ENCODE assay signal across 18 cellular contexts in the genomic region with DNA sequence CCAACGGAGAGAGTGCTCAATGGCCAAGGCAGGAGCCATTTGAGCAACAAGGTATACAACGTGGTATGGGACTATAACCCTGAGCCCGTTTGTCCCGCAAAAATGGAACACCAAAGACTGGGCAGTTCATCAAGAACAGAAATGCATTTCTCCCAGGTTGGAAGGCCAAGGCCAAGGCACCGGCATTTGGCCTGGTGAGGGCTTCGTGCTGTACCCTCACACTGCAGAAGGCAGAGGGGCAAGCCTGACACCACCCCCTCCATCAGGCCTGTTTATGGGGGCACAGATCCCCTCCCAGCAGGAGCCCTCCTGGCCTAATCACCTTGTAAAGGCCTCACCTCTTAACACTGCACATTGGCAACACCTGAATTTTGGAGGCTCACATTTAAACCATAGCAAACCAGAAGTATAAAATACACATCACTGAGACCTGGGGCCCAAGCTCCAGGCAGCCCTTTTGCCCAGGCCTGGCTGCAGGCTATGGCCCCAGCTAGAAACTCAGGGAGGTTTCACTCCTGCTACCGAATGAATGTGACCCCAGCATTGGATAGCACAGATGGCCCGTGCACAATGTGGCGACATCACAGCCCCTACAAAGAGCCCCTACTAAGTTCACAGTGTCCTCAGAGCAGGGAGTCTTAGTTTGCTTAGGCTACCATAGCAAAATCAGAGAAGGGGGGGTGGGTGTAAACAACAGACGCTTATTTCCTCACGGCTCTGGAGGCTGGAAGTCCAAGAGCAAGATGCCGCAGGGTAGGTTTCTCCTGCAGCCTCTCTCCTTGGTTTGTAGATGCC. TPM values are rescaled to one million over a fixed set of nuclear protein-coding genes. Genes with fewer than 3 reads are reported as not detected.
DNase-seq lines count a peak whose midpoint lies in the region; ATAC-seq and TF ChIP-seq lines count a peak whose summit lies in the region.
"Had no signal": no experiment of that assay in that cellular context is flagged by ENCODE, and none has a peak within 500 bp of the region (broad histone marks: within the 10 kb centered on the region; RNA-seq: fewer than 3 reads in every experiment).

No MANE protein-coding gene starts in this region.

- no peaks in the 10 kb centered on the region for H3K36me3 ChIP-seq in WERI-Rb-1
- H3K36me3 ChIP-seq in spleen: no peaks in the 10 kb centered on the region
- H3K36me3 ChIP-seq: BLaER1 treated with 17β-estradiol and CSF1 and Interleukin-3, amounts not matched to agents 10 nM and 100 nM had no signal

- no peaks in the 10 kb centered on the region for H3K4me1 ChIP-seq in spleen

- intact Hi-C loops in spleen (cut with DNase I; ENCODE audit: low total_unique reads) (no loop called here), MCF 10A (cut with micrococcal nuclease) (no loop called here)

- no peak for ATAC-seq in activated naive CD4-positive, alpha-beta T cell treated with anti-CD3 and anti-CD28 coated beads, Interleukin-2, amount 50 U/mL, for 72 hours
- ATAC-seq: CD8-positive, alpha-beta T cell; GM12878 had no signal

- H3K9me3 ChIP-seq in WERI-Rb-1 (ENCODE audit: severe bottlenecking): peaks cover 15% of the 10 kb centered on the region
- peaks cover 0 to 7% (median 0%) of the 10 kb centered on the region in 8 donors for H3K9me3 ChIP-seq in spleen

- H3K4me3 Mint-ChIP-seq in MCF 10A (ENCODE audit: unreplicated experiment): no peak overlapping the region
- H3K4me3 Mint-ChIP-seq: B cell; CD8-positive, alpha-beta T cell; H9 had no signal

- H3K27ac ChIP-seq in WERI-Rb-1: no peak overlapping the region
- H3K27ac ChIP-seq in spleen: no peak overlapping the region
- H3K27ac ChIP-seq: BLaER1 treated with 17β-estradiol and CSF1 and Interleukin-3, amounts not matched to agents 10 nM and 100 nM; HL-60 had no signal

- no TSS peak for BruUV-seq in MCF 10A (replicated peaks; lab: Mats Ljungman, UMichigan)

- peak; percentile 26 for DNase-seq in activated CD8-positive, alpha-beta memory T cell treated with anti-CD3 and anti-CD28 coated beads for 24 hours
- DNase-seq in activated CD8-positive, alpha-beta memory T cell treated with anti-CD3 and anti-CD28 coated beads, Interleukin-2, amount 50 U/mL, for 4 hours: no peak
- DNase-seq in WERI-Rb-1 (peak; percentile 37), iPS-NIHi7 (ENCODE audit: extremely low spot score) (peak; percentile 1), spleen (peak; percentile 42), superior temporal gyrus (ENCODE audit: extremely low spot score) (no peak), MCF 10A (ENCODE audit: unreplicated experiment) (no peak)
- DNase-seq in activated naive CD4-positive, alpha-beta T cell treated with anti-CD3 and anti-CD28 coated beads, Interleukin-2, amount 50 U/mL, for 72 hours (ENCODE audit: low spot score in 2 of 2): no peak
- DNase-seq: 8988T; Calu3; CD8-positive, alpha-beta T cell; DND-41; EL had no signal

- no peaks in the 10 kb centered on the region for H3K9me3 Mint-ChIP-seq in activated naive CD4-positive, alpha-beta T cell treated with anti-CD3 and anti-CD28 coated beads, Interleukin-2, amount 50 U/mL, for 72 hours
- peaks cover 10% of the 10 kb centered on the region for H3K9me3 Mint-ChIP-seq in MCF 10A (ENCODE audit: unreplicated experiment)
- H3K9me3 Mint-ChIP-seq: CD8-positive, alpha-beta T cell had no signal

- no peak for TF ChIP-seq CTCF in WERI-Rb-1 (IDR thresholded peaks at IDR 0.05; ENCODE audit: low read depth, low read length)
- no peak for TF ChIP-seq CTCF in spleen (IDR thresholded peaks at IDR 0.05 in 8 of 11, conservative IDR thresholded peaks at IDR 0.05 in 3 of 11)
- TF ChIP-seq CTCF in MCF 10A (IDR thresholded peaks at IDR 0.05; ENCODE audit: unreplicated experiment): no peak

- no peak overlapping the region for H3K27ac Mint-ChIP-seq in activated naive CD4-positive, alpha-beta T cell treated with anti-CD3 and anti-CD28 coated beads, Interleukin-2, amount 50 U/mL, for 72 hours
- H3K27ac Mint-ChIP-seq in MCF 10A (ENCODE audit: low read depth, unreplicated experiment): no peak overlapping the region
- H3K27ac Mint-ChIP-seq: B cell; CD8-positive, alpha-beta T cell had no signal

- CTCF ChIA-PET in MCF 10A (lab: Yijun Ruan, JAX): no interaction called here

- H3K27me3 Mint-ChIP-seq in MCF 10A (ENCODE audit: insufficient read depth, unreplicated experiment): no peaks in the 10 kb centered on the region

- no peak for TF ChIP-seq POLR2A in spleen (IDR thresholded peaks at IDR 0.05)

- no peaks in the 10 kb centered on the region for H3K4me1 Mint-ChIP-seq in MCF 10A (ENCODE audit: insufficient read depth, unreplicated experiment)
- H3K4me1 Mint-ChIP-seq: B cell had no signal

- WGBS in spleen, 5 donors: 87 to 92% (median 90%) methylated on average over 12 of the region's 12 CpGs

- no peak overlapping the region for H3K4me3 ChIP-seq in WERI-Rb-1 (ENCODE audit: low read depth, low read length)
- no peak overlapping the region for H3K4me3 ChIP-seq in spleen
- H3K4me3 ChIP-seq: BLaER1 treated with 17β-estradiol and CSF1 and Interleukin-3, amounts not matched to agents 10 nM and 100 nM; GM12878 had no signal

- POLR2A ChIA-PET in MCF 10A (lab: Yijun Ruan, JAX): no interaction called here

- no peaks in the 10 kb centered on the region for H3K27me3 ChIP-seq in WERI-Rb-1 (ENCODE audit: insufficient read depth, low read depth, severe bottlenecking)
- H3K27me3 ChIP-seq in spleen (replicated peaks in 1 of 7): peaks cover 0 to 5% (median 0%) of the 10 kb centered on the region in 7 donors
- H3K27me3 ChIP-seq: BLaER1 treated with 17β-estradiol and CSF1 and Interleukin-3, amounts not matched to agents 10 nM and 100 nM had no signal

- H3K36me3 Mint-ChIP-seq in activated naive CD4-positive, alpha-beta T cell treated with anti-CD3 and anti-CD28 coated beads, Interleukin-2, amount 50 U/mL, for 72 hours: no peaks in the 10 kb centered on the region
- no peaks in the 10 kb centered on the region for H3K36me3 Mint-ChIP-seq in MCF 10A (ENCODE audit: insufficient read depth, unreplicated experiment)
- H3K36me3 Mint-ChIP-seq: CD8-positive, alpha-beta T cell had no signal

RNA-seq across cellular contexts. Expression of a gene that starts 47.1 kb away (rescaled TPM):
- 1 to 10 TPM in 6 of 7 donors, under 1 TPM in 1; 0.57 to 9.5 (median 4.8) TPM for total RNA-seq in spleen
- polyA plus RNA-seq in spleen: 1 to 10 TPM in 2 of 3 donors, under 1 TPM in 1; 0.63 to 3.1 (median 2.4) TPM
- under 1 TPM in 1 of 2 donors, not detected in 1; 0.68 TPM for total RNA-seq in activated naive CD4-positive, alpha-beta T cell treated with anti-CD3 and anti-CD28 coated beads, Interleukin-2, amount 50 U/mL, for 72 hours
- 5.3 and 8.3 TPM in 2 replicates for total RNA-seq in MCF 10A (2022)
- polyA plus RNA-seq: GM12878 had no signal

Comparison
In these comparisons a context has a peak if more than half of its experiments do, and no peak if none do; other contexts are left out.
1. DNase-seq: peak in activated CD8-positive, alpha-beta memory T cell treated with anti-CD3 and anti-CD28 coated beads for 24 hours (single experiment), WERI-Rb-1 (single experiment), iPS-NIHi7 (single experiment) and spleen (single experiment); none in activated CD8-positive, alpha-beta memory T cell treated with anti-CD3 and anti-CD28 coated beads, Interleukin-2, amount 50 U/mL, for 4 hours (single experiment), superior temporal gyrus (single experiment), activated naive CD4-positive, alpha-beta T cell treated with anti-CD3 and anti-CD28 coated beads, Interleukin-2, amount 50 U/mL, for 72 hours (0 of 2) and MCF 10A (single experiment).